8 cellular contexts compared by ENCODE assay signal in the genomic region with DNA sequence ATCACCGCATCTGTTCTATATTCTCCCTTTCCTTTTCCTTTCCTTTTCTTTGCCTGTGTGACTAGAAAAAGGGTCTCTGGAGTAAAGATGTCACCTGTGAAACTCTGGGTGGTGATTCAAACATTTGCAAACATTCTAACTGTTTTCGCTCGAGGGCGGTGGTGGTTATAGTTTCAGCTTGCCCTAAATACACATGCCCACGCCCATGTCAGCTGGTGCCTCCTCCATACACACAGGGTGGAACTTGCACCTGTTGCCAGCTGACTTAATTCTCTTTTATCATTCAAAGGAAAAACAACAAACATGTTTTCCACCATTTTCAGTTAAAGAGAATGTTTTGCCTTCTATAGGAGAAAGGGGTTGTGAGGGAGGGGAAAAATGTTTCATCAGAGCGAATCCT.
DNase-seq lines count a peak whose midpoint lies in the region; ATAC-seq, FAIRE-seq and TF ChIP-seq lines count a peak whose summit lies in the region.

No MANE protein-coding gene starts in this region.

- no peak overlapping the region for H3K27ac ChIP-seq in CD8-positive, alpha-beta memory T cell (ENCODE audit: low read depth, low read length)
- no peak overlapping the region for H3K27ac ChIP-seq in heart left ventricle

- peak overlapping the region in 6 of 7 donors; percentile 51 to 83 (median 77) for H3K4me3 Mint-ChIP-seq in CD8-positive, alpha-beta memory T cell
- no peak overlapping the region for H3K4me3 Mint-ChIP-seq in immature natural killer cell
- no peak overlapping the region for H3K4me3 Mint-ChIP-seq in activated T-helper 2 cell treated with anti-CD3 and anti-CD28 coated beads, Interferon-gamma antibody, Interleukin-2, Interleukin-4, amounts not matched to agents 10 μg/mL and 5 μg/mL and 100 μg/mL, durations not matched to agents 14 hours and 24 hours and 36 hours (ENCODE audit: low read depth)

- POLR2A ChIA-PET in CD8-positive, alpha-beta memory T cell (lab: Charles Lee): no interaction called here

- no peaks in the 10 kb centered on the region for H3K36me3 ChIP-seq in CD8-positive, alpha-beta memory T cell (ENCODE audit: insufficient read depth, low read length)
- H3K36me3 ChIP-seq in bronchial epithelial cell (ENCODE audit: control insufficient read depth, insufficient read depth, low read length) (no peaks in the 10 kb centered on the region), heart left ventricle (no peaks in the 10 kb centered on the region)

- peaks cover 14 to 50% of the 10 kb centered on the region in 2 donors for H3K27me3 Mint-ChIP-seq in CD8-positive, alpha-beta memory T cell
- H3K27me3 Mint-ChIP-seq in immature natural killer cell (ENCODE audit: low read depth in 3 of 3): peaks cover 23 to 41% (median 24%) of the 10 kb centered on the region in 3 donors
- H3K27me3 Mint-ChIP-seq in activated T-helper 2 cell treated with anti-CD3 and anti-CD28 coated beads, Interferon-gamma antibody, Interleukin-2, Interleukin-4, amounts not matched to agents 10 μg/mL and 5 μg/mL and 100 μg/mL, durations not matched to agents 14 hours and 24 hours and 36 hours (ENCODE audit: low read depth): peaks cover 43% of the 10 kb centered on the region

- TF ChIP-seq CTCF in bronchial epithelial cell (IDR thresholded peaks at IDR 0.05; ENCODE audit: insufficient read depth, low read length, severe bottlenecking) (no peak), heart left ventricle (IDR thresholded peaks at IDR 0.05) (no peak)

- CTCF ChIA-PET in CD8-positive, alpha-beta memory T cell (lab: Charles Lee): no interaction called here

- peak overlapping the region in 6 of 8 donors; percentile 18 to 92 (median 89) for H3K27ac Mint-ChIP-seq in CD8-positive, alpha-beta memory T cell
- H3K27ac Mint-ChIP-seq in immature natural killer cell: no peak overlapping the region
- H3K27ac Mint-ChIP-seq in activated T-helper 2 cell treated with anti-CD3 and anti-CD28 coated beads, Interferon-gamma antibody, Interleukin-2, Interleukin-4, amounts not matched to agents 10 μg/mL and 5 μg/mL and 100 μg/mL, durations not matched to agents 14 hours and 24 hours and 36 hours: no peak overlapping the region

- H3K4me1 ChIP-seq in CD8-positive, alpha-beta memory T cell (ENCODE audit: insufficient read depth, low read length): peaks cover 70% of the 10 kb centered on the region
- H3K4me1 ChIP-seq in heart left ventricle: peaks cover 0 to 5% (median 0%) of the 10 kb centered on the region in 12 donors

- intact Hi-C loops in activated T-helper 2 cell treated with anti-CD3 and anti-CD28 coated beads, Interferon-gamma antibody, Interleukin-2, Interleukin-4, amounts not matched to agents 10 μg/mL and 5 μg/mL and 100 μg/mL, durations not matched to agents 14 hours and 24 hours and 36 hours (cut with micrococcal nuclease): no loop called here
- intact Hi-C loops in heart left ventricle (cut with DNase I): no loop called here

- H3K9me3 ChIP-seq in CD8-positive, alpha-beta memory T cell (ENCODE audit: low read length): no peaks in the 10 kb centered on the region
- no peaks in the 10 kb centered on the region for H3K9me3 ChIP-seq in heart left ventricle

- DNase-seq in CD8-positive, alpha-beta memory T cell: peak in 2 of 5 donors; percentile 17 to 44
- DNase-seq in NCI-H748 (lab: John Stamatoyannopoulos, UW; ENCODE audit: unreplicated experiment) (peak; percentile 98), bronchial epithelial cell (ENCODE audit: low read depth) (peak; percentile 46), immature natural killer cell (no peak), heart left ventricle (no peak)
- no peak for DNase-seq in activated T-helper 2 cell treated with anti-CD3 and anti-CD28 coated beads, Interferon-gamma antibody, Interleukin-2, Interleukin-4, amounts not matched to agents 10 μg/mL and 5 μg/mL and 100 μg/mL, durations not matched to agents 14 hours and 24 hours and 36 hours (ENCODE audit: low spot score)

- H3K4me1 Mint-ChIP-seq in CD8-positive, alpha-beta memory T cell: peaks cover 33 to 56% (median 43%) of the 10 kb centered on the region in 3 donors
- H3K4me1 Mint-ChIP-seq in immature natural killer cell: peaks cover 20 to 30% of the 10 kb centered on the region in 2 donors
- H3K4me1 Mint-ChIP-seq in activated T-helper 2 cell treated with anti-CD3 and anti-CD28 coated beads, Interferon-gamma antibody, Interleukin-2, Interleukin-4, amounts not matched to agents 10 μg/mL and 5 μg/mL and 100 μg/mL, durations not matched to agents 14 hours and 24 hours and 36 hours (ENCODE audit: low read depth): peaks cover 12% of the 10 kb centered on the region

- peaks cover 0 to 3% (median 0%) of the 10 kb centered on the region in 5 donors for H3K9me3 Mint-ChIP-seq in CD8-positive, alpha-beta memory T cell
- H3K9me3 Mint-ChIP-seq in immature natural killer cell: peaks cover 0 to 8% (median 0%) of the 10 kb centered on the region in 6 donors
- H3K9me3 Mint-ChIP-seq in activated T-helper 2 cell treated with anti-CD3 and anti-CD28 coated beads, Interferon-gamma antibody, Interleukin-2, Interleukin-4, amounts not matched to agents 10 μg/mL and 5 μg/mL and 100 μg/mL, durations not matched to agents 14 hours and 24 hours and 36 hours: no peaks in the 10 kb centered on the region

- peak overlapping the region; percentile 30 for H3K4me3 ChIP-seq in CD8-positive, alpha-beta memory T cell (ENCODE audit: low read length)
- no peak overlapping the region for H3K4me3 ChIP-seq in bronchial epithelial cell (ENCODE audit: low read depth, low read length)
- no peak overlapping the region for H3K4me3 ChIP-seq in heart left ventricle

- no peaks in the 10 kb centered on the region for H3K27me3 ChIP-seq in CD8-positive, alpha-beta memory T cell (ENCODE audit: insufficient read depth, low read length, poor library complexity, severe bottlenecking)
- H3K27me3 ChIP-seq in bronchial epithelial cell (ENCODE audit: control insufficient read depth, insufficient read depth, low read length): peaks cover 2% of the 10 kb centered on the region
- peaks cover 0 to 19% (median 7%) of the 10 kb centered on the region in 9 donors for H3K27me3 ChIP-seq in heart left ventricle

- no peak for TF ChIP-seq POLR2A in heart left ventricle (IDR thresholded peaks at IDR 0.05)

- H3K36me3 Mint-ChIP-seq in CD8-positive, alpha-beta memory T cell: no peaks in the 10 kb centered on the region
- no peaks in the 10 kb centered on the region for H3K36me3 Mint-ChIP-seq in immature natural killer cell
- no peaks in the 10 kb centered on the region for H3K36me3 Mint-ChIP-seq in activated T-helper 2 cell treated with anti-CD3 and anti-CD28 coated beads, Interferon-gamma antibody, Interleukin-2, Interleukin-4, amounts not matched to agents 10 μg/mL and 5 μg/mL and 100 μg/mL, durations not matched to agents 14 hours and 24 hours and 36 hours (ENCODE audit: low read depth)

- ATAC-seq in GM21717 (IDR thresholded peaks at IDR 0.05; ENCODE audit: unreplicated experiment) (peak; percentile 67), HG03378 (IDR thresholded peaks at IDR 0.05; ENCODE audit: unreplicated experiment) (no peak), heart left ventricle (no peak)

- WGBS in heart left ventricle, 4 donors: 90 to 97% (median 92%) methylated on average over 6 of the region's 6 CpGs

- no peak for FAIRE-seq in bronchial epithelial cell (lab: Jason Lieb, UNC)

Comparison
In these comparisons a context has a peak if more than half of its experiments do, and no peak if none do; other contexts are left out.
1. DNase-seq: peak in NCI-H748 (single experiment) and bronchial epithelial cell (single experiment); none in immature natural killer cell (0 of 3), activated T-helper 2 cell treated with anti-CD3 and anti-CD28 coated beads, Interferon-gamma antibody, Interleukin-2, Interleukin-4, amounts not matched to agents 10 μg/mL and 5 μg/mL and 100 μg/mL, durations not matched to agents 14 hours and 24 hours and 36 hours (single experiment) and heart left ventricle (0 of 5).
2. H3K27ac Mint-ChIP-seq: peak in CD8-positive, alpha-beta memory T cell (6 of 8); none in immature natural killer cell (0 of 6) and activated T-helper 2 cell treated with anti-CD3 and anti-CD28 coated beads, Interferon-gamma antibody, Interleukin-2, Interleukin-4, amounts not matched to agents 10 μg/mL and 5 μg/mL and 100 μg/mL, durations not matched to agents 14 hours and 24 hours and 36 hours (single experiment).
3. H3K4me3 Mint-ChIP-seq: peak in CD8-positive, alpha-beta memory T cell (6 of 7); none in immature natural killer cell (0 of 5) and activated T-helper 2 cell treated with anti-CD3 and anti-CD28 coated beads, Interferon-gamma antibody, Interleukin-2, Interleukin-4, amounts not matched to agents 10 μg/mL and 5 μg/mL and 100 μg/mL, durations not matched to agents 14 hours and 24 hours and 36 hours (single experiment).